Comparison of ENCODE assay signal across 1 cellular context in the genomic region with DNA sequence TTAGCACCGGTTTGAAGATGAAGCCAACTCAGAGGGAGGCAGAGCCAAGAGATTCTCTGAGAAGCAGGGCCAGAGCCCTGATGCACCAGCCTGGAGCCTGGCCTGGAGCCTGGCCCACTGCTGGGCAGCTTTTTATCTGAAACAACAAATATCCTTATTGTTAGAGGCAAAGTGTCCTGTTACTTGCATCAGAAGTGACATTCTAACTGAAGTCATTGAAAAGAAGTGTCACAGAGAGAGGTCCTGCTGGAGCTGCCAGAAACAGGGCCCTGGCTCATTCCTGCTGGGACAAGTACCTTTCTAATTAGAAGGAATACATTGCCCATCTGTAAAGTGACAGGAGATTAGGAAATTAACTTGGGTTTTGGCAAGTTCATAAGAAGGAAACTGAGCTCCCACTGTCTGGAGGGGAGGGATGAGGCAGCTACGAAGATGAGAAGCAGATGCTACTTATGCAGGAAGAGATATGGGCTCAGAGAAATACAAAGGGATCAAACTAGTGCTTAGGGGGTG.
TF ChIP-seq lines count a peak whose summit lies in the region.

No MANE protein-coding gene starts in this region.

TF ChIP-seq in H1, 55 proteins besides CTCF, POLR2A, EP300 and RAD21 (continued from another document):
- no peak for TF ChIP-seq SP4 (IDR thresholded peaks at IDR 0.05; ENCODE audit: low read length)
- TF ChIP-seq RNF2 (IDR thresholded peaks at IDR 0.05; ENCODE audit: borderline replicate concordance, low read depth, low read length, missing control alignments, poor library complexity, severe bottlenecking): no peak
- TF ChIP-seq CTBP2 (IDR thresholded peaks at IDR 0.05; ENCODE audit: borderline replicate concordance, insufficient read depth, insufficient read length, low read length): no peak
- no peak for TF ChIP-seq POU5F1 (IDR thresholded peaks at IDR 0.05; ENCODE audit: low read depth, low read length)
- TF ChIP-seq KDM1A (IDR thresholded peaks at IDR 0.05; ENCODE audit: borderline replicate concordance, low read length): no peak
- no peak for TF ChIP-seq SRF (IDR thresholded peaks at IDR 0.05; ENCODE audit: low read depth, low read length)
- TF ChIP-seq CHD2 (IDR thresholded peaks at IDR 0.05; ENCODE audit: low read length): no peak
- TF ChIP-seq RFX5 (IDR thresholded peaks at IDR 0.05; ENCODE audit: borderline replicate concordance, low read depth, low read length): no peak
- TF ChIP-seq, protein P1, sequence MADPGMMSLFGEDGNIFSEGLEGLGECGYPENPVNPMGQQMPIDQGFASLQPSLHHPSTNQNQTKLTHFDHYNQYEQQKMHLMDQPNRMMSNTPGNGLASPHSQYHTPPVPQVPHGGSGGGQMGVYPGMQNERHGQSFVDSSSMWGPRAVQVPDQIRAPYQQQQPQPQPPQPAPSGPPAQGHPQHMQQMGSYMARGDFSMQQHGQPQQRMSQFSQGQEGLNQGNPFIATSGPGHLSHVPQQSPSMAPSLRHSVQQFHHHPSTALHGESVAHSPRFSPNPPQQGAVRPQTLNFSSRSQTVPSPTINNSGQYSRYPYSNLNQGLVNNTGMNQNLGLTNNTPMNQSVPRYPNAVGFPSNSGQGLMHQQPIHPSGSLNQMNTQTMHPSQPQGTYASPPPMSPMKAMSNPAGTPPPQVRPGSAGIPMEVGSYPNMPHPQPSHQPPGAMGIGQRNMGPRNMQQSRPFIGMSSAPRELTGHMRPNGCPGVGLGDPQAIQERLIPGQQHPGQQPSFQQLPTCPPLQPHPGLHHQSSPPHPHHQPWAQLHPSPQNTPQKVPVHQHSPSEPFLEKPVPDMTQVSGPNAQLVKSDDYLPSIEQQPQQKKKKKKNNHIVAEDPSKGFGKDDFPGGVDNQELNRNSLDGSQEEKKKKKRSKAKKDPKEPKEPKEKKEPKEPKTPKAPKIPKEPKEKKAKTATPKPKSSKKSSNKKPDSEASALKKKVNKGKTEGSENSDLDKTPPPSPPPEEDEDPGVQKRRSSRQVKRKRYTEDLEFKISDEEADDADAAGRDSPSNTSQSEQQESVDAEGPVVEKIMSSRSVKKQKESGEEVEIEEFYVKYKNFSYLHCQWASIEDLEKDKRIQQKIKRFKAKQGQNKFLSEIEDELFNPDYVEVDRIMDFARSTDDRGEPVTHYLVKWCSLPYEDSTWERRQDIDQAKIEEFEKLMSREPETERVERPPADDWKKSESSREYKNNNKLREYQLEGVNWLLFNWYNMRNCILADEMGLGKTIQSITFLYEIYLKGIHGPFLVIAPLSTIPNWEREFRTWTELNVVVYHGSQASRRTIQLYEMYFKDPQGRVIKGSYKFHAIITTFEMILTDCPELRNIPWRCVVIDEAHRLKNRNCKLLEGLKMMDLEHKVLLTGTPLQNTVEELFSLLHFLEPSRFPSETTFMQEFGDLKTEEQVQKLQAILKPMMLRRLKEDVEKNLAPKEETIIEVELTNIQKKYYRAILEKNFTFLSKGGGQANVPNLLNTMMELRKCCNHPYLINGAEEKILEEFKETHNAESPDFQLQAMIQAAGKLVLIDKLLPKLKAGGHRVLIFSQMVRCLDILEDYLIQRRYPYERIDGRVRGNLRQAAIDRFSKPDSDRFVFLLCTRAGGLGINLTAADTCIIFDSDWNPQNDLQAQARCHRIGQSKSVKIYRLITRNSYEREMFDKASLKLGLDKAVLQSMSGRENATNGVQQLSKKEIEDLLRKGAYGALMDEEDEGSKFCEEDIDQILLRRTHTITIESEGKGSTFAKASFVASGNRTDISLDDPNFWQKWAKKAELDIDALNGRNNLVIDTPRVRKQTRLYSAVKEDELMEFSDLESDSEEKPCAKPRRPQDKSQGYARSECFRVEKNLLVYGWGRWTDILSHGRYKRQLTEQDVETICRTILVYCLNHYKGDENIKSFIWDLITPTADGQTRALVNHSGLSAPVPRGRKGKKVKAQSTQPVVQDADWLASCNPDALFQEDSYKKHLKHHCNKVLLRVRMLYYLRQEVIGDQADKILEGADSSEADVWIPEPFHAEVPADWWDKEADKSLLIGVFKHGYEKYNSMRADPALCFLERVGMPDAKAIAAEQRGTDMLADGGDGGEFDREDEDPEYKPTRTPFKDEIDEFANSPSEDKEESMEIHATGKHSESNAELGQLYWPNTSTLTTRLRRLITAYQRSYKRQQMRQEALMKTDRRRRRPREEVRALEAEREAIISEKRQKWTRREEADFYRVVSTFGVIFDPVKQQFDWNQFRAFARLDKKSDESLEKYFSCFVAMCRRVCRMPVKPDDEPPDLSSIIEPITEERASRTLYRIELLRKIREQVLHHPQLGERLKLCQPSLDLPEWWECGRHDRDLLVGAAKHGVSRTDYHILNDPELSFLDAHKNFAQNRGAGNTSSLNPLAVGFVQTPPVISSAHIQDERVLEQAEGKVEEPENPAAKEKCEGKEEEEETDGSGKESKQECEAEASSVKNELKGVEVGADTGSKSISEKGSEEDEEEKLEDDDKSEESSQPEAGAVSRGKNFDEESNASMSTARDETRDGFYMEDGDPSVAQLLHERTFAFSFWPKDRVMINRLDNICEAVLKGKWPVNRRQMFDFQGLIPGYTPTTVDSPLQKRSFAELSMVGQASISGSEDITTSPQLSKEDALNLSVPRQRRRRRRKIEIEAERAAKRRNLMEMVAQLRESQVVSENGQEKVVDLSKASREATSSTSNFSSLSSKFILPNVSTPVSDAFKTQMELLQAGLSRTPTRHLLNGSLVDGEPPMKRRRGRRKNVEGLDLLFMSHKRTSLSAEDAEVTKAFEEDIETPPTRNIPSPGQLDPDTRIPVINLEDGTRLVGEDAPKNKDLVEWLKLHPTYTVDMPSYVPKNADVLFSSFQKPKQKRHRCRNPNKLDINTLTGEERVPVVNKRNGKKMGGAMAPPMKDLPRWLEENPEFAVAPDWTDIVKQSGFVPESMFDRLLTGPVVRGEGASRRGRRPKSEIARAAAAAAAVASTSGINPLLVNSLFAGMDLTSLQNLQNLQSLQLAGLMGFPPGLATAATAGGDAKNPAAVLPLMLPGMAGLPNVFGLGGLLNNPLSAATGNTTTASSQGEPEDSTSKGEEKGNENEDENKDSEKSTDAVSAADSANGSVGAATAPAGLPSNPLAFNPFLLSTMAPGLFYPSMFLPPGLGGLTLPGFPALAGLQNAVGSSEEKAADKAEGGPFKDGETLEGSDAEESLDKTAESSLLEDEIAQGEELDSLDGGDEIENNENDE (IDR thresholded peaks at IDR 0.05; ENCODE audit: insufficient replicate concordance, low read length): no peak
